ENCODE assay signal across 1 cellular context in the genomic region with DNA sequence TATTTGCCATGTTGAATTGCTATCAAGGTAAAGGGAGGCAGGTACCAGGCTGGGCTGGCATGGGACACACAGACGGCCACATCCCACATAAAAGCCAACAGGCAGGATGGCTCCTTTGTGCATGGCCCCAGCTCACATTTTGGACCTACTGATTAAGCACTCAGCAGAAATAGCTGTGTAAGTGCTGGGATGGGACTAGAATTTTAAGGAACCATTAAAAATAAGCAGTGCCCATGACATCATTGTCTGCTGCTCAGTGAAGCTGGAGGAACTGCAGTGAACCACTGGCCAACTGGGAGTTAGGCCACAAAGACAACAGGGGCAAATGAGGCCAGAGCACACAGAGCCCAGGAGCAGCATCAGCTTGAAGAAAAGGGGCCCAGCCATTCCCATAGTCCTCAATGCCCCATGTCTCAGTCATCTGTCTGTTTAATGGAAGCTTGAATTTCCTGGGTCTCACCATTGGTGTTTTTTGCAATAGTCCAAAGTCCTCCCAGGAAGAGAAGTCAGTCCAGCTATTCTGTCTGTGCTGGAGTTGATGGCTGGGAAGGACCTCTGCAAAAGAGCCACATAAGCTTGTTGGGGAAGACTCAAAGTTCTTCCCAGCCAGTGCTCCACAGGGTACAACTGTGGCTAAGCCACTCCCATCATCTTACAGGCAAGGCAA.
TF ChIP-seq lines count a peak whose summit lies in the region.

No MANE protein-coding gene starts in this region.

TF ChIP-seq in HepG2, 621 proteins besides CTCF, POLR2A, EP300 and RAD21:
- TF ChIP-seq HNF4A (CRISPR knock-in tag; IDR thresholded peaks at IDR 0.05): peak; percentile 52
- TF ChIP-seq HNF4G (IDR thresholded peaks at IDR 0.05; ENCODE audit: borderline replicate concordance, low read depth, low read length): 0 out of 2 replicates have a peak, but pooled peaks have one; percentile 17
- no peak for TF ChIP-seq HNF4G (CRISPR knock-in tag; IDR thresholded peaks at IDR 0.05; ENCODE audit: borderline replicate concordance, low read depth)
- peak; percentile 55; the same call in 1 of the 2 replicates for TF ChIP-seq ZNF644 (CRISPR knock-in tag; IDR thresholded peaks at IDR 0.05; ENCODE audit: low read depth)
- TF ChIP-seq RBM22 (optimal IDR thresholded peaks at IDR 0.05; ENCODE audit: low read length): no peak
- no peak for TF ChIP-seq ZNF253 (CRISPR knock-in tag; IDR thresholded peaks at IDR 0.05; ENCODE audit: borderline replicate concordance)
- no peak for TF ChIP-seq MED1 (CRISPR knock-in tag; IDR thresholded peaks at IDR 0.05)
- no peak for TF ChIP-seq ZBTB3 (CRISPR knock-in tag; IDR thresholded peaks at IDR 0.05; ENCODE audit: borderline replicate concordance, low read depth)
